Comparison of ENCODE assay signal across 12 cellular contexts in the genomic region with DNA sequence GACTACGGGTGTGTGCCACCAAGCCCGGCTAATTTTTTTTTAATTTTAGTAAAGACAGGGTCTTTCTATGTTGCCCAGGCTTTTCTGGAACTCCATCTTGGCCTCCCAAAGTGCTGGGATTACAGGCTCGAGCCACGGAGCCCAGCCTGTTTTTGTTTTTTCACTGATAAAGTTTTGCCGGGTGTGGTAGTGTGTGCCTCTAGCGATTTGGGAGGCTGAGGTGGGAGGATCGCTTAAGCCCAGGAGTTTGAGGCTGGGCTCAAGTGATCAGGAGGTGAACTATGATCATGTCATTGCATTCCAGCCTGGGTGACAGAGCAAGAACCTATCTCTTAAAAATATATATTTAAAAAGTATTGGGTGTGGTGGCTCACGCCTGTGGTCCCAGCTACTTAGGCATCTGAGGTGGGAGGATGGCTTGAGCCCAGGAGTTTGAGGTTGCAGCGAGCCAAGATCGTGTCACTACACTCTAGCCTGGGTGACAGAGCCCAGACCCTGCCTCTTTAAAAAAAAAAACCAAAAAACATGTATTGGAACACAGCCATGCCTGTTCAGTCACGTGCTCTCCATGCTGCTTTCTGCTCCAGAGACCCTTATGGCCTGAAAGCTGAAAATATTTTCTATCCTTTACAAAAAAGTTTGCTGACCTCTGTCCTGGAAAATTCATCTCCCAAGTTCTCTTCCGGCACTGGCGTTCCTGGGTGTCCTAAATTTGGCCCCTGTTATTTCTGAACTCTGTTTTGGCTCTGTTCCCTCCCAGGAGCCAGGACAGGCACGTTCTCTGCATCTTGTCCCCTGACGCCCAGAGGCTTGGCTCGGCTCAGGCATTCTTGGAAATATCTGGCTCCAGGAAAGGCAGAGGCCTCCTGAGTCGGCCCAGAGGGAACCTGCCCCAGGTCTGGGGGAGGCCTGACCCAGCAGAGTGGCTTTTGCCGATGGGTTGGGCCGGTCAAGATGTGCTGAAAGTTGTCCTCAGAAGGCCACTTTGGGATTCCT.
A peak's percentile ranks its signal among the peaks of the same experiment; 100 is the strongest.
DNase-seq lines count a peak whose midpoint lies in the region; ATAC-seq and TF ChIP-seq lines count a peak whose summit lies in the region.
"Had no signal": no experiment of that assay in that cellular context is flagged by ENCODE, and none has a peak within 500 bp of the region (broad histone marks: within the 10 kb centered on the region; RNA-seq: fewer than 3 reads in every experiment).

No MANE protein-coding gene starts in this region.

- ATAC-seq in SK-N-SH treated with all-trans-retinoic acid at 6 μM for 48 hours (peak; percentile 65), left cardiac atrium (peak; percentile 80 to 88)
- ATAC-seq: effector memory CD8-positive, alpha-beta T cell had no signal

- TF ChIP-seq CTCF in prostate gland (IDR thresholded peaks at IDR 0.05): no peak

- TF ChIP-seq POLR2A in prostate gland (IDR thresholded peaks at IDR 0.05): no peak

- intact Hi-C loops in left cardiac atrium (cut with DNase I): no loop called here
- intact Hi-C loops in prostate gland (cut with DNase I): no loop called here

- no peaks in the 10 kb centered on the region for H3K9me3 ChIP-seq in prostate gland

- H3K27me3 ChIP-seq in prostate gland (replicated peaks; ENCODE audit: insufficient read depth): no peaks in the 10 kb centered on the region

- H3K27ac ChIP-seq in prostate gland: peak overlapping the region; percentile 59 to 64

- peaks cover 0 to 7% of the 10 kb centered on the region in 2 donors for H3K36me3 ChIP-seq in prostate gland

- DNase-seq in AG20443 (ENCODE audit: low spot score) (peak; percentile 45), left cardiac atrium (peak; percentile 75), prostate gland (ENCODE audit: low spot score) (peak; percentile 75), SHP77 (lab: John Stamatoyannopoulos, UW) (no peak), NCI-H128 (lab: John Stamatoyannopoulos, UW; ENCODE audit: unreplicated experiment) (no peak), kidney tubule cell (ENCODE audit: low spot score) (no peak)
- no peak for DNase-seq in activated CD4-positive, CD25-positive, alpha-beta regulatory T cell treated with anti-CD3 and anti-CD28 coated beads, Interleukin-2, amount 50 U/mL, for 72 hours
- DNase-seq: activated CD4-positive, alpha-beta T cell treated with anti-CD3 and anti-CD28 coated beads, Interleukin-2, amount 10 ng/mL, durations not matched to agents 24 days and 14 days; effector memory CD8-positive, alpha-beta T cell; Karpas-422; SHP77 treated with DMSO at 0.1 percent for 48 hours had no signal

- no peak overlapping the region for H3K4me3 ChIP-seq in prostate gland

- 45% methylated on average over 19 of the region's 19 CpGs for WGBS in prostate gland

- H3K4me1 ChIP-seq in prostate gland (replicated peaks): peaks cover 19% of the 10 kb centered on the region

TF ChIP-seq in SK-N-SH treated with all-trans-retinoic acid at 6 μM for 48 hours, 23 proteins besides CTCF, POLR2A, EP300 and RAD21:
- TF ChIP-seq OSR1 (CRISPR knock-in tag; IDR thresholded peaks at IDR 0.05) (no peak), PATZ1 (CRISPR knock-in tag; IDR thresholded peaks at IDR 0.05; ENCODE audit: borderline replicate concordance) (no peak), ISL1 (CRISPR knock-in tag; IDR thresholded peaks at IDR 0.05) (0 out of 2 replicates have a peak, but pooled peaks have one; percentile 6), ZNF8 (CRISPR knock-in tag; IDR thresholded peaks at IDR 0.05) (no peak), TSHZ2 (CRISPR knock-in tag; IDR thresholded peaks at IDR 0.05) (no peak)
TF ChIP-seq in SK-N-SH treated with all-trans-retinoic acid at 6 μM for 48 hours: peak in this region for 1.

Comparison
In these comparisons a context has a peak if more than half of its experiments do, and no peak if none do; other contexts are left out.
1. DNase-seq: peak in AG20443 (single experiment), left cardiac atrium (single experiment) and prostate gland (single experiment); none in SHP77 (0 of 2), activated CD4-positive, CD25-positive, alpha-beta regulatory T cell treated with anti-CD3 and anti-CD28 coated beads, Interleukin-2, amount 50 U/mL, for 72 hours (single experiment), NCI-H128 (single experiment) and kidney tubule cell (single experiment).